In genomic region chr1:59759156-59759925, GRCh38 we compare ENCODE assay signal across 8 cellular contexts. TPM values are rescaled to one million over a fixed set of nuclear protein-coding genes. Genes with fewer than 3 reads are reported as not detected.
A peak's percentile ranks its signal among the peaks of the same experiment; 100 is the strongest.
DNase-seq lines count a peak whose midpoint lies in the region; ATAC-seq, FAIRE-seq and TF ChIP-seq lines count a peak whose summit lies in the region.

No MANE protein-coding gene starts in this region.

- H3K27ac ChIP-seq in kidney (ENCODE audit: low read depth in 2 of 2, low read length in 2 of 2): no peak overlapping the region

- peak overlapping the region; percentile 35 for H3K4me3 Mint-ChIP-seq in activated B cell treated with CpG ODN at 0.5 μM for 24 hours

- no peaks in the 10 kb centered on the region for H3K9me3 ChIP-seq in kidney (ENCODE audit: control insufficient read depth in 1 of 2, low read length in 2 of 2)

- peak; percentile 15 for FAIRE-seq in kidney (lab: Jason Lieb, UNC)

- POLR2A ChIA-PET in activated B cell treated with CpG ODN at 0.5 μM for 24 hours (lab: Charles Lee): interaction anchor here (0.5 to 1.5 kb wide), 3 partner anchors 975 to 1213 kb away, joined by 3 to 6 read pairs (median 4); partner anchors contain the start of genes JUN and OMA1

- peaks cover 0 to 5% of the 10 kb centered on the region in 2 donors for H3K36me3 ChIP-seq in kidney (ENCODE audit: control insufficient read depth in 1 of 2, insufficient read depth in 2 of 2, low read length in 2 of 2)

- H3K4me1 ChIP-seq in kidney (ENCODE audit: control insufficient read depth in 1 of 2, insufficient read depth in 1 of 2, low read depth in 1 of 2, low read length in 2 of 2): no peaks in the 10 kb centered on the region

- peak; percentile 94 for DNase-seq in AG20443 (ENCODE audit: low spot score)
- DNase-seq in NCI-H2227 treated with DMSO at 0.1 percent for 48 hours (lab: John Stamatoyannopoulos, UW): peak; percentile 71
- DNase-seq in activated B cell treated with CpG ODN at 0.5 μM for 24 hours: peak; percentile 50
- peak; percentile 43 for DNase-seq in central memory CD4-positive, alpha-beta T cell
- peak; percentile 92 for DNase-seq in kidney
- peak; percentile 53 to 58 for DNase-seq in stimulated activated CD4-positive, alpha-beta T cell treated with anti-CD3 and anti-CD28 coated beads, Interleukin-15, amount 100 ng/mL, for 48 hours (ENCODE audit: low read depth in 2 of 2)

- H3K9ac ChIP-seq in kidney (ENCODE audit: low read length in 2 of 2): no peak overlapping the region

- CTCF ChIA-PET in activated B cell treated with CpG ODN at 0.5 μM for 24 hours (lab: Charles Lee): interaction anchor here (0.6 to 3.3 kb wide), 18 partner anchors 8 to 1243 kb away, joined by 3 to 37 read pairs (median 4); partner anchors contain the start of gene FGGY

- no peaks in the 10 kb centered on the region for H3K9me3 Mint-ChIP-seq in activated B cell treated with CpG ODN at 0.5 μM for 24 hours

- TF ChIP-seq CTCF in activated B cell treated with CpG ODN at 0.5 μM for 24 hours (IDR thresholded peaks at IDR 0.05): peak; percentile 96
- peak; percentile 94 for TF ChIP-seq CTCF in kidney (IDR thresholded peaks at IDR 0.05; ENCODE audit: borderline replicate concordance, extremely low read depth, insufficient read depth)

- intact Hi-C loops in activated B cell treated with CpG ODN at 0.5 μM for 24 hours (cut with micrococcal nuclease): loop anchor here (1.0 to 5.0 kb wide), 7 partner anchors 60 to 1243 kb away; partner anchors contain the start of gene OMA1
- intact Hi-C loops in kidney (cut with DNase I): no loop called here

- H3K27me3 Mint-ChIP-seq in activated B cell treated with CpG ODN at 0.5 μM for 24 hours: no peaks in the 10 kb centered on the region

- peak overlapping the region; percentile 30 to 46 for H3K4me3 ChIP-seq in kidney (ENCODE audit: low read length in 2 of 2)

- H3K4me1 Mint-ChIP-seq in activated B cell treated with CpG ODN at 0.5 μM for 24 hours: peaks cover 4% of the 10 kb centered on the region

- H3K36me3 Mint-ChIP-seq in activated B cell treated with CpG ODN at 0.5 μM for 24 hours (ENCODE audit: low read depth): peaks cover 3% of the 10 kb centered on the region

- ATAC-seq in GM18907 (IDR thresholded peaks at IDR 0.05; ENCODE audit: unreplicated experiment) (peak; percentile 78), HG03159 (IDR thresholded peaks at IDR 0.05; ENCODE audit: unreplicated experiment) (peak; percentile 78), activated B cell treated with CpG ODN at 0.5 μM for 24 hours (ENCODE audit: low read depth) (peak; percentile 93)

- H3K27ac Mint-ChIP-seq in activated B cell treated with CpG ODN at 0.5 μM for 24 hours: no peak overlapping the region

RNA-seq across cellular contexts. Expression of gene HOOK1, which starts 55.4 kb away (rescaled TPM):
- 9.9 and 11.5 TPM in 2 replicates for total RNA-seq in activated B cell treated with CpG ODN at 0.5 μM for 24 hours
- total RNA-seq in kidney: 55.4 TPM
- polyA plus RNA-seq in kidney (ENCODE audit: insufficient read depth, low read depth, low replicate concordance): 9.4 TPM

Comparison
In these comparisons a context has a peak if more than half of its experiments do, and no peak if none do; other contexts are left out.
1. DNase-seq: peak in every context shown above with its lines; median percentile 94 in AG20443; 92 in kidney; 71 in NCI-H2227 treated with DMSO at 0.1 percent for 48 hours; 56 in stimulated activated CD4-positive, alpha-beta T cell treated with anti-CD3 and anti-CD28 coated beads, Interleukin-15, amount 100 ng/mL, for 48 hours; 50 in activated B cell treated with CpG ODN at 0.5 μM for 24 hours; 43 in central memory CD4-positive, alpha-beta T cell.